In the genomic region with DNA sequence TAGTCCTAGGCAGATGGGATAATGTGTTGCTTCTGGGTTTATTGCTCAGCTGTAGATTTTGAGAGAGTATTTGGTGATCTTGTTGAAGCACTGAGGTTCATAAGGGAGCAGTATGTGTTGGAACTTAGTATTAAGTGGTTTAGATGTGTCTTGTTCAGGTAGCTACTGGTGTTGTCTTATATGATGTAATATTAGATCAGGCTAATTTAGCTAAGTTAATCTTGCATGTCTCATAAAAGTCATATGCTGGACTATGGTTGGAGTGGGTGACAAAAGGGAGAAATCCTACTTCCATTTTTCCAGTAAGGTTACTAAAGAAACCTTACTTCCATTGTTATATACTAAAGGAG, we compare ENCODE assay signal across 18 cellular contexts.
DNase-seq lines count a peak whose midpoint lies in the region; ATAC-seq, FAIRE-seq and TF ChIP-seq lines count a peak whose summit lies in the region.
"Had no signal": no experiment of that assay in that cellular context is flagged by ENCODE, and none has a peak within 500 bp of the region (broad histone marks: within the 10 kb centered on the region; RNA-seq: fewer than 3 reads in every experiment).

No MANE protein-coding gene starts in this region.

- no peak for DNase-seq in left ventricle myocardium inferior
- no peak for DNase-seq in right atrium auricular region (ENCODE audit: low spot score)
- no peak for DNase-seq in colonic mucosa
- DNase-seq in mesothelial cell of epicardium (ENCODE audit: low spot score in 2 of 2, unreplicated experiment in 2 of 2): no peak
- no peak for DNase-seq in HepG2 (ENCODE audit: low spot score)
- DNase-seq: immature natural killer cell, NCI-H2081 treated with DMSO at 0.1 percent for 48 hours, NCI-H524 treated with DMSO at 0.1 percent for 48 hours had no signal

- no peak for TF ChIP-seq RAD21 in HepG2 (CRISPR knock-in tag; IDR thresholded peaks at IDR 0.05)

- FAIRE-seq in HepG2 (lab: Jason Lieb, UNC): no peak
- FAIRE-seq: bronchial epithelial cell had no signal

- no peak for TF ChIP-seq CTCF in left ventricle myocardium inferior (IDR thresholded peaks at IDR 0.05; ENCODE audit: borderline replicate concordance)
- TF ChIP-seq CTCF in right atrium auricular region (IDR thresholded peaks at IDR 0.05): no peak
- TF ChIP-seq CTCF in colonic mucosa (IDR thresholded peaks at IDR 0.05): no peak
- TF ChIP-seq CTCF in mesothelial cell of epicardium (IDR thresholded peaks at IDR 0.05; ENCODE audit: unreplicated experiment): no peak
- TF ChIP-seq CTCF in HepG2 (CRISPR knock-in tag; IDR thresholded peaks at IDR 0.05): no peak

- H3K4me3 ChIP-seq in left ventricle myocardium inferior (no peak overlapping the region), right atrium auricular region (no peak overlapping the region), colonic mucosa (no peak overlapping the region), HepG2 (replicated peaks in 1 of 3; ENCODE audit: insufficient read depth in 1 of 3, low read depth in 2 of 3, low read length in 3 of 3) (no peak overlapping the region)
- H3K4me3 ChIP-seq: esophagus muscularis mucosa, lung, prostate gland, spleen had no signal

- H2AFZ ChIP-seq in HepG2 (ENCODE audit: low read length): no peak overlapping the region

- ATAC-seq in GM19455 (IDR thresholded peaks at IDR 0.05; ENCODE audit: unreplicated experiment): no peak
- no peak for ATAC-seq in HepG2
- ATAC-seq in HG03196 (IDR thresholded peaks at IDR 0.05; ENCODE audit: unreplicated experiment): no peak
- no peak for ATAC-seq in HG02798 (IDR thresholded peaks at IDR 0.05; ENCODE audit: poor library complexity, unreplicated experiment)

- intact Hi-C loops in left ventricle myocardium inferior (cut with micrococcal nuclease): no loop called here
- intact Hi-C loops in colonic mucosa (cut with DNase I): no loop called here
- intact Hi-C loops in HepG2 (cut with micrococcal nuclease; ENCODE audit: unreplicated experiment): loop anchor here (2.0 kb wide), 1 partner anchor 200 kb away; no protein-coding TSS in a partner anchor

- in situ Hi-C loops in HepG2 (cut with HindIII; ENCODE audit: extremely low pct_ligation_motif_present, low pct_unique_long_range_greater_than_20kb): loop anchor here (25.0 kb wide), 1 partner anchor 437 kb away; the partner anchor contains the start of gene RALGPS2

- POLR2A ChIA-PET in HepG2 (lab: Yijun Ruan, JAX): interaction anchor here (0.9 kb wide), 1 partner anchor 248 kb away, joined by 3 read pairs; no protein-coding TSS in a partner anchor

- H3K27me3 Mint-ChIP-seq in mesothelial cell of epicardium (ENCODE audit: low read depth): no peaks in the 10 kb centered on the region
- H3K27me3 Mint-ChIP-seq: CD4-positive, CD25-positive, alpha-beta regulatory T cell had no signal

- no peaks in the 10 kb centered on the region for H3K9me3 ChIP-seq in left ventricle myocardium inferior (replicated peaks)
- H3K9me3 ChIP-seq in right atrium auricular region: no peaks in the 10 kb centered on the region
- H3K9me3 ChIP-seq in colonic mucosa: no peaks in the 10 kb centered on the region
- no peaks in the 10 kb centered on the region for H3K9me3 ChIP-seq in HepG2 (ENCODE audit: low read length)
- H3K9me3 ChIP-seq: esophagus muscularis mucosa, prostate gland, spleen had no signal

- CTCF ChIA-PET in HepG2 (lab: Yijun Ruan, JAX; ENCODE audit: low intra/inter-chr PET ratio, low total read pairs): interaction anchor here (1.4 to 1.8 kb wide), 2 partner anchors 201 to 245 kb away, joined by 4 read pairs; no protein-coding TSS in a partner anchor

- H3K9me3 Mint-ChIP-seq in mesothelial cell of epicardium: peaks cover under 1% of the 10 kb centered on the region
- H3K9me3 Mint-ChIP-seq: immature natural killer cell, natural killer cell had no signal

- H3K27me3 ChIP-seq in left ventricle myocardium inferior (ENCODE audit: low read depth) (no peaks in the 10 kb centered on the region), right atrium auricular region (no peaks in the 10 kb centered on the region), colonic mucosa (no peaks in the 10 kb centered on the region), HepG2 (ENCODE audit: control insufficient read depth in 1 of 2, insufficient read depth in 2 of 2, low read length in 2 of 2) (no peaks in the 10 kb centered on the region)
- H3K27me3 ChIP-seq: esophagus muscularis mucosa, spleen had no signal

- no peaks in the 10 kb centered on the region for H4K20me1 ChIP-seq in HepG2 (ENCODE audit: insufficient read depth, low read length)

- peaks cover 15% of the 10 kb centered on the region for H3K4me1 Mint-ChIP-seq in mesothelial cell of epicardium
- H3K4me1 Mint-ChIP-seq: CD4-positive, CD25-positive, alpha-beta regulatory T cell; immature natural killer cell had no signal

- TF ChIP-seq POLR2A in HepG2 (IDR thresholded peaks at IDR 0.05; ENCODE audit: insufficient read depth in 1 of 2, low read depth in 2 of 2, low read length in 2 of 2): no peak

- H3K36me3 Mint-ChIP-seq in mesothelial cell of epicardium: peaks cover 7% of the 10 kb centered on the region
- H3K36me3 Mint-ChIP-seq: CD4-positive, CD25-positive, alpha-beta regulatory T cell; immature natural killer cell; natural killer cell had no signal

- H3K4me3 Mint-ChIP-seq in mesothelial cell of epicardium: no peak overlapping the region
- H3K4me3 Mint-ChIP-seq: CD4-positive, CD25-positive, alpha-beta regulatory T cell; immature natural killer cell; natural killer cell had no signal

- peak overlapping the region; percentile 14 for H3K27ac ChIP-seq in left ventricle myocardium inferior (replicated peaks)
- no peak overlapping the region for H3K27ac ChIP-seq in right atrium auricular region
- peak overlapping the region; percentile 16 for H3K27ac ChIP-seq in colonic mucosa
- H3K27ac ChIP-seq in HepG2 (ENCODE audit: extremely low read length, insufficient read depth, low read length): no peak overlapping the region
- H3K27ac ChIP-seq: esophagus muscularis mucosa had no signal

- H3K9ac ChIP-seq in colonic mucosa (ENCODE audit: low read depth in 2 of 2, low read length in 2 of 2): peak overlapping the region in 1 of 2 donors; percentile 3
- H3K9ac ChIP-seq in HepG2 (ENCODE audit: insufficient read depth, low read depth, low read length): no peak overlapping the region

- BruUV-seq in HepG2 (replicated peaks; lab: Mats Ljungman, UMichigan): no TSS peak

- H3K4me1 ChIP-seq in left ventricle myocardium inferior: peaks cover 53% of the 10 kb centered on the region
- H3K4me1 ChIP-seq in right atrium auricular region: peaks cover 0 to 6% of the 10 kb centered on the region in 2 donors
- no peaks in the 10 kb centered on the region for H3K4me1 ChIP-seq in colonic mucosa
- H3K4me1 ChIP-seq in HepG2 (ENCODE audit: insufficient read depth, low read length): no peaks in the 10 kb centered on the region
- H3K4me1 ChIP-seq: prostate gland had no signal

- TF ChIP-seq EP300 in HepG2 (IDR thresholded peaks at IDR 0.05; ENCODE audit: low read depth in 2 of 2, low read length in 2 of 2): no peak
- no peak for TF ChIP-seq EP300 in HepG2 (CRISPR knock-in tag; IDR thresholded peaks at IDR 0.05; ENCODE audit: borderline replicate concordance)

- H3K4me2 ChIP-seq in HepG2 (ENCODE audit: low read depth, low read length): no peak overlapping the region

- peak overlapping the region; percentile 81 for H3K27ac Mint-ChIP-seq in mesothelial cell of epicardium
- H3K27ac Mint-ChIP-seq: CD4-positive, CD25-positive, alpha-beta regulatory T cell; immature natural killer cell; natural killer cell had no signal

- H3K36me3 ChIP-seq in left ventricle myocardium inferior: no peaks in the 10 kb centered on the region
- H3K36me3 ChIP-seq in right atrium auricular region: no peaks in the 10 kb centered on the region
- H3K36me3 ChIP-seq in colonic mucosa: no peaks in the 10 kb centered on the region
- H3K36me3 ChIP-seq in HepG2 (replicated peaks in 1 of 2; ENCODE audit: control insufficient read depth in 1 of 2, insufficient read depth in 2 of 2, low read length in 2 of 2): no peaks in the 10 kb centered on the region
- H3K36me3 ChIP-seq: esophagus muscularis mucosa, prostate gland, spleen had no signal

- H3K79me2 ChIP-seq in HepG2 (ENCODE audit: insufficient read depth, low read length): no peaks in the 10 kb centered on the region

TF ChIP-seq in HepG2, 621 proteins besides CTCF, POLR2A, EP300 and RAD21 (continues in another document):
- no peak for TF ChIP-seq ZNF580 (CRISPR knock-in tag; IDR thresholded peaks at IDR 0.05; ENCODE audit: borderline replicate concordance, low read depth)
- TF ChIP-seq, protein P1, sequence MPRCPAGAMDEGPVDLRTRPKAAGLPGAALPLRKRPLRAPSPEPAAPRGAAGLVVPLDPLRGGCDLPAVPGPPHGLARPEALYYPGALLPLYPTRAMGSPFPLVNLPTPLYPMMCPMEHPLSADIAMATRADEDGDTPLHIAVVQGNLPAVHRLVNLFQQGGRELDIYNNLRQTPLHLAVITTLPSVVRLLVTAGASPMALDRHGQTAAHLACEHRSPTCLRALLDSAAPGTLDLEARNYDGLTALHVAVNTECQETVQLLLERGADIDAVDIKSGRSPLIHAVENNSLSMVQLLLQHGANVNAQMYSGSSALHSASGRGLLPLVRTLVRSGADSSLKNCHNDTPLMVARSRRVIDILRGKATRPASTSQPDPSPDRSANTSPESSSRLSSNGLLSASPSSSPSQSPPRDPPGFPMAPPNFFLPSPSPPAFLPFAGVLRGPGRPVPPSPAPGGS (CRISPR knock-in tag; IDR thresholded peaks at IDR 0.05): no peak

Comparison
In these comparisons a context has a peak if more than half of its experiments do, and no peak if none do; other contexts are left out.
1. H3K27ac ChIP-seq: peak in left ventricle myocardium inferior (single experiment) and colonic mucosa (single experiment); none in right atrium auricular region (0 of 2) and HepG2 (single experiment).